ENCODE assay signal across 21 cellular contexts in genomic region chr10:47318706-47319105, GRCh38. TPM values are rescaled to one million over a fixed set of nuclear protein-coding genes. Genes with fewer than 3 reads are reported as not detected.
A peak's percentile ranks its signal among the peaks of the same experiment; 100 is the strongest.
DNase-seq lines count a peak whose midpoint lies in the region; ATAC-seq, FAIRE-seq and TF ChIP-seq lines count a peak whose summit lies in the region.
"Had no signal": no experiment of that assay in that cellular context is flagged by ENCODE, and none has a peak within 500 bp of the region (broad histone marks: within the 10 kb centered on the region; RNA-seq: fewer than 3 reads in every experiment).

No MANE protein-coding gene starts in this region.

- POLR2A ChIA-PET in H1 (lab: Charles Lee; ENCODE audit: partially characterized antibody), result no interaction called here

- no peaks in the 10 kb centered on the region for H3K27me3 ChIP-seq in right cardiac atrium (ENCODE audit: control insufficient read depth, insufficient read depth)
- H3K27me3 ChIP-seq in H1 (replicated peaks in 1 of 4; ENCODE audit: control insufficient read depth in 3 of 4, extremely low read depth in 1 of 4, insufficient read depth in 3 of 4, low read length in 3 of 4), result no peaks in the 10 kb centered on the region; a peak in 1 of 7 replicates
- H3K27me3 ChIP-seq: pancreas had no signal

- H2BK20ac ChIP-seq in H1 (ENCODE audit: low read length), result no peak overlapping the region

- no peaks in the 10 kb centered on the region for H4K20me1 ChIP-seq in H1 (replicated peaks in 1 of 2; ENCODE audit: control insufficient read depth in 1 of 2, insufficient read depth in 2 of 2, low read length in 2 of 2)

- H3K4me2 ChIP-seq in H1 (ENCODE audit: insufficient read depth in 1 of 2, low read depth in 2 of 2, low read length in 2 of 2), result no peak overlapping the region

- no peak overlapping the region for H4K8ac ChIP-seq in H1 (ENCODE audit: extremely low read depth, insufficient read depth, low read length)

- no peak overlapping the region for H3K4me3 Mint-ChIP-seq in activated T-helper 17 cell treated with anti-CD3 and anti-CD28 coated beads, Interleukin-2, amount 50 U/mL, for 72 hours
- H3K4me3 Mint-ChIP-seq: activated CD4-positive, alpha-beta memory T cell treated with anti-CD3 and anti-CD28 coated beads, Interleukin-2, amount 10 ng/mL, durations not matched to agents 7 days and 5 days; dendritic cell treated with granulocyte-macrophage colony-stimulating factor and Interleukin-4, amounts not matched to agents 40 ng/mL and 50 ng/mL, for 4 days; stimulated activated naive B cell treated with anti-CD40 and anti-IgM and Interleukin-4, amounts not matched to agents 10 μg/mL and 1 μg/mL and 100 μg/mL, for 72 hours; type B pancreatic cell had no signal

- H3K9me3 Mint-ChIP-seq in activated T-helper 17 cell treated with anti-CD3 and anti-CD28 coated beads, Interleukin-2, amount 50 U/mL, for 72 hours, result no peaks in the 10 kb centered on the region
- H3K9me3 Mint-ChIP-seq: activated CD4-positive, alpha-beta memory T cell treated with anti-CD3 and anti-CD28 coated beads, Interleukin-2, amount 10 ng/mL, durations not matched to agents 7 days and 5 days; dendritic cell treated with granulocyte-macrophage colony-stimulating factor and Interleukin-4, amounts not matched to agents 40 ng/mL and 50 ng/mL, for 4 days; type B pancreatic cell had no signal

- no peak overlapping the region for H3K4ac ChIP-seq in H1 (replicated peaks; ENCODE audit: insufficient read length, low read depth, low read length)

- 54% methylated on average over 9 of the region's 9 CpGs for WGBS in right cardiac atrium
- 76% methylated on average over 9 of the region's 9 CpGs; no CpG with 5 or more reads in 1 of the 2 experiments for WGBS in H1 (ENCODE audit: extremely low coverage in 1 of 2, insufficient coverage in 1 of 2, insufficient read length in 1 of 2, insufficient replicate concordance in 2 of 2, low coverage in 1 of 2, low lambda C conversion rate in 2 of 2, missing lambda C conversion rate in 1 of 2), 2 experiments

- TF ChIP-seq POLR2A in H1 (IDR thresholded peaks at IDR 0.05; ENCODE audit: control extremely low read depth in 1 of 2, low read depth in 2 of 2, low read length in 2 of 2), result no peak

- H2AFZ ChIP-seq in H1 (ENCODE audit: low read length), result peak overlapping the region; percentile 82

- H3K4me1 ChIP-seq in right cardiac atrium (ENCODE audit: control insufficient read depth, insufficient read depth, low read length) (no peaks in the 10 kb centered on the region), H1 (replicated peaks in 1 of 4; ENCODE audit: control insufficient read depth in 3 of 4, insufficient read depth in 4 of 4, low read length in 3 of 4) (no peaks in the 10 kb centered on the region)
- H3K4me1 ChIP-seq: heart right ventricle, pancreas had no signal

- intact Hi-C loops in cardiac septum (cut with DNase I) (loop anchor here (10.0 kb wide), 1 partner anchor 294 kb away; no protein-coding TSS in a partner anchor), right cardiac atrium (cut with DNase I) (no loop called here)

- no peak overlapping the region for H2BK120ac ChIP-seq in H1 (replicated peaks; ENCODE audit: low read depth, low read length)

- DNase-seq in cardiac septum (ENCODE audit: low spot score) (peak; percentile 49), right cardiac atrium (no peak), NAMALWA (ENCODE audit: low spot score) (peak; percentile 47), H1 (ENCODE audit: low read depth in 1 of 2, low spot score in 2 of 2) (no peak), D721Med (ENCODE audit: insufficient read length, low spot score) (no peak)
- DNase-seq: activated CD4-positive, alpha-beta memory T cell treated with anti-CD3 and anti-CD28 coated beads, Interleukin-2, amount 10 ng/mL, durations not matched to agents 7 days and 5 days; heart right ventricle; left cardiac atrium; NCI-H1092; pancreas; small intestine; stimulated activated naive B cell treated with anti-CD40 and anti-IgM and Interleukin-4, amounts not matched to agents 10 μg/mL and 1 μg/mL and 100 μg/mL, for 72 hours had no signal

- H3K9me3 ChIP-seq in right cardiac atrium (ENCODE audit: control insufficient read depth, low read length) (no peaks in the 10 kb centered on the region), H1 (ENCODE audit: insufficient read depth in 2 of 2, low read depth in 1 of 2, low read length in 1 of 2) (no peaks in the 10 kb centered on the region)
- H3K9me3 ChIP-seq: heart right ventricle, pancreas had no signal

- H4K91ac ChIP-seq in H1 (replicated peaks; ENCODE audit: insufficient read length, low read length), result no peak overlapping the region

- H3K23me2 ChIP-seq in H1 (ENCODE audit: low read depth, low read length), result no peaks in the 10 kb centered on the region

- no peak overlapping the region for H3K23ac ChIP-seq in H1 (ENCODE audit: insufficient read length)

- no peak overlapping the region for H2BK15ac ChIP-seq in H1 (ENCODE audit: low read length)

- H3K9ac ChIP-seq in H1 (replicated peaks in 1 of 4; ENCODE audit: extremely low read depth in 1 of 4, low read depth in 3 of 4, low read length in 3 of 4), result no peak overlapping the region

- peaks cover 16% of the 10 kb centered on the region for H3K27me3 Mint-ChIP-seq in activated T-helper 17 cell treated with anti-CD3 and anti-CD28 coated beads, Interleukin-2, amount 50 U/mL, for 72 hours

- no peak overlapping the region for H3K14ac ChIP-seq in H1 (ENCODE audit: insufficient read length)

- H3K4me3 ChIP-seq in right cardiac atrium (ENCODE audit: low read length), result no peak overlapping the region
- H3K4me3 ChIP-seq in H1 (ENCODE audit: extremely low read depth in 1 of 4, insufficient read depth in 2 of 4, low read depth in 3 of 4, low read length in 4 of 4), result no peak overlapping the region
- H3K4me3 ChIP-seq: heart right ventricle, pancreas had no signal

- H3K79me1 ChIP-seq in H1 (ENCODE audit: low read depth, low read length), result no peaks in the 10 kb centered on the region

- ATAC-seq in right cardiac atrium, result no peak
- no peak for ATAC-seq in HG02885 (IDR thresholded peaks at IDR 0.05; ENCODE audit: poor library complexity, unreplicated experiment)
- ATAC-seq in activated T-helper 17 cell treated with anti-CD3 and anti-CD28 coated beads, Interleukin-2, amount 50 U/mL, for 72 hours (replicated peaks), result no peak
- no peak for ATAC-seq in HG02571 (IDR thresholded peaks at IDR 0.05; ENCODE audit: unreplicated experiment)
- ATAC-seq: esophagus mucosa; heart right ventricle; left cardiac atrium; pancreas; stimulated activated naive B cell treated with anti-CD40 and anti-IgM and Interleukin-4, amounts not matched to agents 10 μg/mL and 1 μg/mL and 100 μg/mL, for 72 hours had no signal

- H3K36me3 Mint-ChIP-seq in activated T-helper 17 cell treated with anti-CD3 and anti-CD28 coated beads, Interleukin-2, amount 50 U/mL, for 72 hours (ENCODE audit: low read depth), result no peaks in the 10 kb centered on the region
- H3K36me3 Mint-ChIP-seq: stimulated activated naive B cell treated with anti-CD40 and anti-IgM and Interleukin-4, amounts not matched to agents 10 μg/mL and 1 μg/mL and 100 μg/mL, for 72 hours; type B pancreatic cell had no signal

- no peak overlapping the region for H4K5ac ChIP-seq in H1 (ENCODE audit: insufficient read length, low read depth, low read length)

- H3K4me1 Mint-ChIP-seq in activated T-helper 17 cell treated with anti-CD3 and anti-CD28 coated beads, Interleukin-2, amount 50 U/mL, for 72 hours, result no peaks in the 10 kb centered on the region
- H3K4me1 Mint-ChIP-seq: activated CD4-positive, alpha-beta memory T cell treated with anti-CD3 and anti-CD28 coated beads, Interleukin-2, amount 10 ng/mL, durations not matched to agents 7 days and 5 days had no signal

- no peak overlapping the region for H2AK5ac ChIP-seq in H1 (ENCODE audit: low read depth, low read length)

- H2BK5ac ChIP-seq in H1 (ENCODE audit: low read depth, low read length), result no peak overlapping the region

- no peaks in the 10 kb centered on the region for H3K79me2 ChIP-seq in H1 (ENCODE audit: control insufficient read depth in 1 of 2, insufficient read depth in 2 of 2, low read length in 2 of 2)

- no peak overlapping the region for H3K18ac ChIP-seq in H1 (ENCODE audit: extremely low read depth, low read length)

- no peak overlapping the region for H3K27ac Mint-ChIP-seq in activated T-helper 17 cell treated with anti-CD3 and anti-CD28 coated beads, Interleukin-2, amount 50 U/mL, for 72 hours
- H3K27ac Mint-ChIP-seq: activated CD4-positive, alpha-beta memory T cell treated with anti-CD3 and anti-CD28 coated beads, Interleukin-2, amount 10 ng/mL, durations not matched to agents 7 days and 5 days; dendritic cell treated with granulocyte-macrophage colony-stimulating factor and Interleukin-4, amounts not matched to agents 40 ng/mL and 50 ng/mL, for 4 days; stimulated activated naive B cell treated with anti-CD40 and anti-IgM and Interleukin-4, amounts not matched to agents 10 μg/mL and 1 μg/mL and 100 μg/mL, for 72 hours; type B pancreatic cell had no signal

- no peak for TF ChIP-seq EP300 in H1 (IDR thresholded peaks at IDR 0.05; ENCODE audit: borderline replicate concordance in 1 of 2, low read depth in 2 of 2, low read length in 2 of 2)

- H3K27ac ChIP-seq in right cardiac atrium (ENCODE audit: low read length) (no peak overlapping the region), H1 (ENCODE audit: low read depth, low read length) (no peak overlapping the region)
- H3K27ac ChIP-seq: heart right ventricle, pancreas had no signal

- no peak for TF ChIP-seq CTCF in H1 (IDR thresholded peaks at IDR 0.05; ENCODE audit: control extremely low read depth in 1 of 3, insufficient read depth in 1 of 3, low read depth in 1 of 3, low read length in 3 of 3)
- no peak for TF ChIP-seq CTCF in D721Med (IDR thresholded peaks at IDR 0.05; ENCODE audit: insufficient read depth, missing control alignments)

- no peak for TF ChIP-seq RAD21 in H1 (IDR thresholded peaks at IDR 0.05 in 1 of 2, conservative IDR thresholded peaks at IDR 0.05 in 1 of 2; ENCODE audit: low read depth in 2 of 2, low read length in 2 of 2)

- H3K36me3 ChIP-seq in H1 (ENCODE audit: control insufficient read depth in 2 of 4, insufficient read depth in 4 of 4, low read length in 3 of 4), result no peaks in the 10 kb centered on the region
- H3K36me3 ChIP-seq: heart right ventricle, pancreas had no signal

- CTCF ChIA-PET in H1 (lab: Charles Lee; ENCODE audit: partially characterized antibody), result interaction anchor here (0.8 to 4.6 kb wide), 5 partner anchors 16 to 324 kb away, joined by 3 to 19 read pairs (median 4); no protein-coding TSS in a partner anchor

- H2BK12ac ChIP-seq in H1 (ENCODE audit: low read depth, low read length), result no peak overlapping the region

- no peak overlapping the region for H3K56ac ChIP-seq in H1 (replicated peaks; ENCODE audit: insufficient read length, low read depth, low read length)

- FAIRE-seq in H1 (lab: Jason Lieb, UNC) (no peak), D721Med (lab: Jason Lieb, UNC) (no peak)
- FAIRE-seq: GM12891, pancreas, small intestine had no signal

RNA-seq across cellular contexts. Expression of gene GDF2, which starts 3.5 kb away (rescaled TPM):
- total RNA-seq in cardiac septum (not detected), right cardiac atrium (under 1 TPM; 0.17 to 0.26 (median 0.23) TPM)
- polyA plus RNA-seq in right cardiac atrium (0.14 TPM), H1 (2011; rRNA removed) (not detected in 2 replicates)
- not detected in 2 replicates for total RNA-seq in H1 (2021; fragmentation: NEBNext Ultra II Directional; extraction: Animal tissue kit (Norgen Biotek cat#: 25700))
- polyA plus RNA-seq in H1 (2011; cell fraction: cytosol; rRNA removed), result not detected
- polyA plus RNA-seq in H1 (2011; cell fraction: nucleus; rRNA removed), result not detected
- polyA plus RNA-seq in H1 (2012, experiment 1 of 2), result not detected in 4 replicates
- not detected for polyA plus RNA-seq in H1 (2012, experiment 2 of 2)
- polyA plus RNA-seq in H1 (2013, experiment 1 of 2), result not detected
- not detected for polyA plus RNA-seq in H1 (2013, experiment 2 of 2)
- not detected in 2 replicates for polyA minus RNA-seq in H1 (2011; rRNA and poly(A)+ RNA removed)
- polyA minus RNA-seq in H1 (2011; cell fraction: cytosol; rRNA and poly(A)+ RNA removed), result not detected
- polyA minus RNA-seq in H1 (2011; cell fraction: nucleus; rRNA and poly(A)+ RNA removed), result not detected
- not detected for total RNA-seq in activated T-helper 17 cell treated with anti-CD3 and anti-CD28 coated beads, Interleukin-2, amount 50 U/mL, for 72 hours
- total RNA-seq: activated CD4-positive, alpha-beta memory T cell treated with anti-CD3 and anti-CD28 coated beads, Interleukin-2, amount 10 ng/mL, durations not matched to agents 7 days and 5 days; esophagus mucosa; heart right ventricle; left cardiac atrium; mucosa of gallbladder; pancreas had no signal
- polyA plus RNA-seq: BJ, heart right ventricle, pancreas, small intestine had no signal

RNA-seq across cellular contexts. Expression of gene GDF10, which starts 18.7 kb away (rescaled TPM):
- 1.7 TPM for total RNA-seq in cardiac septum
- total RNA-seq in right cardiac atrium, result 1 to 10 TPM; 1.8 to 4.3 (median 2.7) TPM
- polyA plus RNA-seq in right cardiac atrium, result 2.2 TPM
- 0.19 and 0.25 TPM in 2 replicates for total RNA-seq in H1 (2021; fragmentation: NEBNext Ultra II Directional; extraction: Animal tissue kit (Norgen Biotek cat#: 25700))
- polyA plus RNA-seq in H1 (2011; rRNA removed), result 0.27 and 0.32 TPM in 2 replicates
- 0.08 TPM for polyA plus RNA-seq in H1 (2011; cell fraction: cytosol; rRNA removed)
- 0.21 TPM for polyA plus RNA-seq in H1 (2011; cell fraction: nucleus; rRNA removed)
- 0.14 to 0.24 TPM (median 0.20 TPM) in 4 replicates for polyA plus RNA-seq in H1 (2012, experiment 1 of 2)
- polyA plus RNA-seq in H1 (2012, experiment 2 of 2), result 0.26 TPM
- polyA plus RNA-seq in H1 (2013, experiment 1 of 2), result 0.28 TPM
- 0.24 TPM for polyA plus RNA-seq in H1 (2013, experiment 2 of 2)
- 0.10 TPM in 1 of 2 replicates, not detected in the other for polyA minus RNA-seq in H1 (2011; rRNA and poly(A)+ RNA removed)
- not detected for polyA minus RNA-seq in H1 (2011; cell fraction: cytosol; rRNA and poly(A)+ RNA removed)
- polyA minus RNA-seq in H1 (2011; cell fraction: nucleus; rRNA and poly(A)+ RNA removed), result not detected
- under 1 TPM in 1 of 2 donors, not detected in 1; 0.45 TPM for total RNA-seq in activated T-helper 17 cell treated with anti-CD3 and anti-CD28 coated beads, Interleukin-2, amount 50 U/mL, for 72 hours
- total RNA-seq: activated CD4-positive, alpha-beta memory T cell treated with anti-CD3 and anti-CD28 coated beads, Interleukin-2, amount 10 ng/mL, durations not matched to agents 7 days and 5 days; esophagus mucosa had no signal
- polyA plus RNA-seq: BJ had no signal

RNA-seq across cellular contexts. Expression of gene RBP3, which starts 29.5 kb away (rescaled TPM):
- not detected for total RNA-seq in cardiac septum
- total RNA-seq in right cardiac atrium, result not detected
- polyA plus RNA-seq in right cardiac atrium, result not detected
- not detected in 2 replicates for total RNA-seq in H1 (2021; fragmentation: NEBNext Ultra II Directional; extraction: Animal tissue kit (Norgen Biotek cat#: 25700))
- polyA plus RNA-seq in H1 (2011; rRNA removed), result not detected in 2 replicates
- not detected for polyA plus RNA-seq in H1 (2011; cell fraction: cytosol; rRNA removed)
- polyA plus RNA-seq in H1 (2011; cell fraction: nucleus; rRNA removed), result not detected
- 0.05 to 0.07 TPM (median 0.07 TPM) in 3 of 4 replicates, not detected in the other for polyA plus RNA-seq in H1 (2012, experiment 1 of 2)
- not detected for polyA plus RNA-seq in H1 (2012, experiment 2 of 2)
- not detected for polyA plus RNA-seq in H1 (2013, experiment 1 of 2)
- polyA plus RNA-seq in H1 (2013, experiment 2 of 2), result not detected
- not detected in 2 replicates for polyA minus RNA-seq in H1 (2011; rRNA and poly(A)+ RNA removed)
- not detected for polyA minus RNA-seq in H1 (2011; cell fraction: cytosol; rRNA and poly(A)+ RNA removed)
- not detected for polyA minus RNA-seq in H1 (2011; cell fraction: nucleus; rRNA and poly(A)+ RNA removed)
- total RNA-seq in activated T-helper 17 cell treated with anti-CD3 and anti-CD28 coated beads, Interleukin-2, amount 50 U/mL, for 72 hours, result not detected
- total RNA-seq: activated CD4-positive, alpha-beta memory T cell treated with anti-CD3 and anti-CD28 coated beads, Interleukin-2, amount 10 ng/mL, durations not matched to agents 7 days and 5 days; esophagus mucosa; heart right ventricle; left cardiac atrium; mucosa of gallbladder; pancreas had no signal
- polyA plus RNA-seq: BJ, heart right ventricle, pancreas had no signal

Comparison
In these comparisons a context has a peak if more than half of its experiments do, and no peak if none do; other contexts are left out.
1. DNase-seq: peak in cardiac septum (single experiment) and NAMALWA (single experiment); none in right cardiac atrium (0 of 3), H1 (0 of 2) and D721Med (single experiment).